ENCODE assay signal across 8 cellular contexts in the genomic region with DNA sequence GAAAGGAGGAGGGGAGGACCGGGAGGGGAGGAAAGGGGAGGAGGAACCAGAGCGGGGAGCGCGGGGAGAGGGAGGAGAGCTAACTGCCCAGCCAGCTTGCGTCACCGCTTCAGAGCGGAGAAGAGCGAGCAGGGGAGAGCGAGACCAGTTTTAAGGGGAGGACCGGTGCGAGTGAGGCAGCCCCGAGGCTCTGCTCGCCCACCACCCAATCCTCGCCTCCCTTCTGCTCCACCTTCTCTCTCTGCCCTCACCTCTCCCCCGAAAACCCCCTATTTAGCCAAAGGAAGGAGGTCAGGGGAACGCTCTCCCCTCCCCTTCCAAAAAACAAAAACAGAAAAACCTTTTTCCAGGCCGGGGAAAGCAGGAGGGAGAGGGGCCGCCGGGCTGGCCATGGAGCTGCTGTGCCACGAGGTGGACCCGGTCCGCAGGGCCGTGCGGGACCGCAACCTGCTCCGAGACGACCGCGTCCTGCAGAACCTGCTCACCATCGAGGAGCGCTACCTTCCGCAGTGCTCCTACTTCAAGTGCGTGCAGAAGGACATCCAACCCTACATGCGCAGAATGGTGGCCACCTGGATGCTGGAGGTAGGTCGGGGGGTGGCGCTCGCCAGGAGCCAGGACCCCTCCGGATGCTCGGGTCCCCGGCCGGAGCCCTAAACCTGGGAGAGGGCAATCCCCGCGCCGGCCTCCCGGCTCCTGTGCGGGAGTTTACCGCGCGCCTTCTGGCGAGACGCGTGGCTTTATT. TPM values are rescaled to one million over a fixed set of nuclear protein-coding genes. Genes with fewer than 3 reads are reported as not detected.
DNase-seq lines count a peak whose midpoint lies in the region; ATAC-seq, FAIRE-seq and TF ChIP-seq lines count a peak whose summit lies in the region.

Gene CCND2, plus strand, starts transcription at position 112 of the 745 bp plus-strand sequence. Its CDS starts 279 bp downstream, at position 391.

- TF ChIP-seq CTCF in A673 (conservative IDR thresholded peaks at IDR 0.05; ENCODE audit: low read depth, low read length), result no peak
- no peak for TF ChIP-seq CTCF in H1 (IDR thresholded peaks at IDR 0.05; ENCODE audit: control extremely low read depth in 1 of 3, insufficient read depth in 1 of 3, low read depth in 1 of 3, low read length in 3 of 3)
- TF ChIP-seq CTCF in lung (IDR thresholded peaks at IDR 0.05; ENCODE audit: control extremely low read depth, extremely low read depth), result no peak

- peaks cover 7 to 19% of the 10 kb centered on the region in 2 experiments for H4K20me1 ChIP-seq in H1 (replicated peaks in 1 of 2; ENCODE audit: control insufficient read depth in 1 of 2, insufficient read depth in 2 of 2, low read length in 2 of 2)

- H3K27me3 ChIP-seq in A673 (replicated peaks; ENCODE audit: insufficient read depth, low read depth, low read length, poor library complexity) (peaks cover 84% of the 10 kb centered on the region), H1 (replicated peaks in 1 of 4; ENCODE audit: control insufficient read depth in 3 of 4, extremely low read depth in 1 of 4, insufficient read depth in 3 of 4, low read length in 3 of 4) (peaks cover 2 to 27% (median 19%) of the 10 kb centered on the region in 4 experiments; a peak in 6 of 7 replicates), lung (ENCODE audit: control insufficient read depth, insufficient read depth) (no peaks in the 10 kb centered on the region)

- peak within 1 kb of the TSS; percentile 98 for H2BK20ac ChIP-seq in H1 (ENCODE audit: low read length)

- peaks cover 26% of the 10 kb centered on the region for H3K4me1 ChIP-seq in A673 (ENCODE audit: insufficient read depth, low read length, poor library complexity, severe bottlenecking)
- H3K4me1 ChIP-seq in H1 (replicated peaks in 1 of 4; ENCODE audit: control insufficient read depth in 3 of 4, insufficient read depth in 4 of 4, low read length in 3 of 4), result peaks cover 9 to 29% (median 14%) of the 10 kb centered on the region in 4 experiments
- H3K4me1 ChIP-seq in lung (ENCODE audit: control insufficient read depth in 2 of 2, insufficient read depth in 2 of 2, low read length in 2 of 2), result peaks cover 5 to 18% of the 10 kb centered on the region in 2 donors

- TF ChIP-seq EP300 in H1 (IDR thresholded peaks at IDR 0.05; ENCODE audit: borderline replicate concordance in 1 of 2, low read depth in 2 of 2, low read length in 2 of 2), result no peak; a peak in 1 of 3 replicates

- peak within 1 kb of the TSS; percentile 93 for H2AK5ac ChIP-seq in H1 (ENCODE audit: low read depth, low read length)

- peaks cover 34% of the 10 kb centered on the region for H3K23me2 ChIP-seq in H1 (ENCODE audit: low read depth, low read length)

- ATAC-seq in GM18867 (IDR thresholded peaks at IDR 0.05; ENCODE audit: unreplicated experiment) (peak; percentile 21), lung (ENCODE audit: insufficient read depth, low FRiP score) (peak; percentile 42)

- H3K18ac ChIP-seq in H1 (ENCODE audit: extremely low read depth, low read length), result peak within 1 kb of the TSS; percentile 97

- POLR2A ChIA-PET in A673 (lab: Charles Lee; ENCODE audit: low non-redundant PET), result no interaction called here
- POLR2A ChIA-PET in H1 (lab: Charles Lee; ENCODE audit: partially characterized antibody), result interaction anchor here (0.6 to 29.3 kb wide), 35 partner anchors 9 to 1362 kb away, joined by 3 to 531 read pairs (median 5); partner anchors contain the start of gene TIGAR

- H3K14ac ChIP-seq in H1 (ENCODE audit: insufficient read length), result peak within 1 kb of the TSS; percentile 87

- 4% methylated on average over 34 of the region's 52 CpGs; no CpG with 5 or more reads in 1 of the 2 experiments for WGBS in H1 (ENCODE audit: extremely low coverage in 1 of 2, insufficient coverage in 1 of 2, insufficient read length in 1 of 2, insufficient replicate concordance in 2 of 2, low coverage in 1 of 2, low lambda C conversion rate in 2 of 2, missing lambda C conversion rate in 1 of 2), 2 experiments
- 0 to 1% methylated on average over 43 to 52 of the region's 52 CpGs for WGBS in lung, 2 donors

- no peaks in the 10 kb centered on the region for H3K36me3 ChIP-seq in A673 (ENCODE audit: insufficient read depth, low read length, poor library complexity, severe bottlenecking)
- H3K36me3 ChIP-seq in H1 (ENCODE audit: control insufficient read depth in 2 of 4, insufficient read depth in 4 of 4, low read length in 3 of 4), result peaks cover 13 to 28% (median 21%) of the 10 kb centered on the region in 4 experiments
- H3K36me3 ChIP-seq in lung (ENCODE audit: control insufficient read depth in 2 of 2, insufficient read depth in 2 of 2, low read length in 2 of 2), result no peaks in the 10 kb centered on the region

- H3K23ac ChIP-seq in H1 (ENCODE audit: insufficient read length), result no peak within 1 kb of the TSS

- no TSS peak for BruUV-seq in A673 (replicated peaks; lab: Mats Ljungman, UMichigan)

- H2BK5ac ChIP-seq in H1 (ENCODE audit: low read depth, low read length), result peak within 1 kb of the TSS; percentile 98

- H2BK15ac ChIP-seq in H1 (ENCODE audit: low read length), result peak within 1 kb of the TSS; percentile 95; the same call in 1 of the 2 replicates

- H2AFZ ChIP-seq in H1 (ENCODE audit: low read length), result no peak within 1 kb of the TSS

- peak within 1 kb of the TSS; percentile 100 for H2BK12ac ChIP-seq in H1 (ENCODE audit: low read depth, low read length)

- TF ChIP-seq POLR2A in H1 (IDR thresholded peaks at IDR 0.05; ENCODE audit: control extremely low read depth in 1 of 2, low read depth in 2 of 2, low read length in 2 of 2), result peak; percentile 90 to 97

- peak within 1 kb of the TSS; percentile 81 to 87 (median 84) for H3K9ac ChIP-seq in H1 (replicated peaks in 1 of 4; ENCODE audit: extremely low read depth in 1 of 4, low read depth in 3 of 4, low read length in 3 of 4)

- CTCF ChIA-PET in A673 (lab: Charles Lee), result interaction anchor here (0.6 to 1.0 kb wide), 2 partner anchors 388 kb away, joined by 3 to 9 read pairs; no protein-coding TSS in a partner anchor
- CTCF ChIA-PET in H1 (lab: Charles Lee; ENCODE audit: partially characterized antibody), result interaction anchor here (0.8 to 6.7 kb wide), 5 partner anchors 158 to 388 kb away, joined by 3 to 41 read pairs (median 3); no protein-coding TSS in a partner anchor

- H3K4ac ChIP-seq in H1 (replicated peaks; ENCODE audit: insufficient read length, low read depth, low read length), result peak within 1 kb of the TSS; percentile 97

- peaks cover 7 to 50% of the 10 kb centered on the region in 2 experiments; a peak in 3 of 4 replicates for H3K79me2 ChIP-seq in H1 (ENCODE audit: control insufficient read depth in 1 of 2, insufficient read depth in 2 of 2, low read length in 2 of 2)

- DNase-seq in A673 (ENCODE audit: low spot score) (peak; percentile 59), LHCN-M2 (ENCODE audit: low read depth) (peak; percentile 93), H1 (ENCODE audit: low read depth in 1 of 2, low spot score in 2 of 2) (peak; percentile 81 to 84), lung (ENCODE audit: low spot score) (peak; percentile 85), DMS153 treated with DMSO at 0.1 percent for 48 hours (lab: John Stamatoyannopoulos, UW; ENCODE audit: unreplicated experiment) (no peak)
- peak; percentile 56 to 57 for DNase-seq in activated CD8-positive, alpha-beta memory T cell treated with anti-CD3 and anti-CD28 coated beads for 1 hour (ENCODE audit: extremely low read depth in 1 of 2, low read depth in 1 of 2)
- DNase-seq in stimulated activated CD4-positive, alpha-beta T cell treated with anti-CD3 and anti-CD28 coated beads, TNF-alpha, amount 100 ng/mL, for 24 hours (ENCODE audit: low read depth in 3 of 3), result peak; percentile 62 to 83 (median 72)

- peak within 1 kb of the TSS; percentile 91 for H4K5ac ChIP-seq in H1 (ENCODE audit: insufficient read length, low read depth, low read length)

- H3K27ac ChIP-seq in A673 (ENCODE audit: low read depth, low read length, poor library complexity, severe bottlenecking) (no peak within 1 kb of the TSS), H1 (ENCODE audit: low read depth, low read length) (peak within 1 kb of the TSS; percentile 74), lung (ENCODE audit: low read depth in 1 of 2, low read length in 1 of 2) (peak within 1 kb of the TSS; percentile 90 to 92)

- H3K4me3 ChIP-seq in A673 (ENCODE audit: low read depth, low read length, poor library complexity, severe bottlenecking) (peak within 1 kb of the TSS; percentile 20), H1 (ENCODE audit: extremely low read depth in 1 of 4, insufficient read depth in 2 of 4, low read depth in 3 of 4, low read length in 4 of 4) (peak within 1 kb of the TSS; percentile 90 to 97 (median 96)), lung (peak within 1 kb of the TSS; percentile 72)

- peak; percentile 65 for FAIRE-seq in H1 (lab: Jason Lieb, UNC)

- peak within 1 kb of the TSS; percentile 96 for H4K8ac ChIP-seq in H1 (ENCODE audit: extremely low read depth, insufficient read depth, low read length)

- intact Hi-C loops in A673 (cut with micrococcal nuclease; ENCODE audit: unreplicated experiment), result no loop called here

- peak within 1 kb of the TSS; percentile 93 to 99 for H3K4me2 ChIP-seq in H1 (ENCODE audit: insufficient read depth in 1 of 2, low read depth in 2 of 2, low read length in 2 of 2)

- H2BK120ac ChIP-seq in H1 (replicated peaks; ENCODE audit: low read depth, low read length), result peak within 1 kb of the TSS; percentile 79

- H3K9me3 ChIP-seq in A673 (ENCODE audit: low read depth, low read length, poor library complexity, severe bottlenecking) (no peaks in the 10 kb centered on the region), H1 (ENCODE audit: insufficient read depth in 2 of 2, low read depth in 1 of 2, low read length in 1 of 2) (no peaks in the 10 kb centered on the region), lung (ENCODE audit: control insufficient read depth in 2 of 2, insufficient read depth in 1 of 2, low read length in 1 of 2) (no peaks in the 10 kb centered on the region)

- peaks cover 5% of the 10 kb centered on the region; the same call in 1 of the 2 replicates for H3K79me1 ChIP-seq in H1 (ENCODE audit: low read depth, low read length)

- no peak for TF ChIP-seq RAD21 in H1 (IDR thresholded peaks at IDR 0.05 in 1 of 2, conservative IDR thresholded peaks at IDR 0.05 in 1 of 2; ENCODE audit: low read depth in 2 of 2, low read length in 2 of 2)

- H3K56ac ChIP-seq in H1 (replicated peaks; ENCODE audit: insufficient read length, low read depth, low read length), result peak within 1 kb of the TSS; percentile 96

- peak within 1 kb of the TSS; percentile 99 for H4K91ac ChIP-seq in H1 (replicated peaks; ENCODE audit: insufficient read length, low read length)

RNA-seq across cellular contexts. Expression of gene CCND2, which starts in this region (rescaled TPM):
- 2.0 and 2.6 TPM in 2 replicates for total RNA-seq in A673 (2021)
- total RNA-seq in LHCN-M2 (2014; rRNA removed), result 109 and 133 TPM in 2 replicates
- polyA plus RNA-seq in LHCN-M2 (2012), result 22.7 TPM
- total RNA-seq in H1 (2021; fragmentation: NEBNext Ultra II Directional; extraction: Animal tissue kit (Norgen Biotek cat#: 25700)), result 217 and 223 TPM in 2 replicates
- 35.7 and 41.7 TPM in 2 replicates for polyA plus RNA-seq in H1 (2011; rRNA removed)
- 47.1 TPM for polyA plus RNA-seq in H1 (2011; cell fraction: cytosol; rRNA removed)
- polyA plus RNA-seq in H1 (2011; cell fraction: nucleus; rRNA removed), result 39.0 TPM
- polyA plus RNA-seq in H1 (2012, experiment 1 of 2), result 42.0 to 64.8 TPM (median 44.2 TPM) in 4 replicates
- 17.1 TPM for polyA plus RNA-seq in H1 (2012, experiment 2 of 2)
- polyA plus RNA-seq in H1 (2013, experiment 1 of 2), result 75.1 TPM
- 72.0 TPM for polyA plus RNA-seq in H1 (2013, experiment 2 of 2)
- 229 and 269 TPM in 2 replicates for polyA minus RNA-seq in H1 (2011; rRNA and poly(A)+ RNA removed)
- polyA minus RNA-seq in H1 (2011; cell fraction: cytosol; rRNA and poly(A)+ RNA removed), result 132 TPM
- 91.3 TPM for polyA minus RNA-seq in H1 (2011; cell fraction: nucleus; rRNA and poly(A)+ RNA removed)
- total RNA-seq in lung, result 100 to 1,000 TPM in 1 of 2 donors, 10 to 100 TPM in 1; 93.9 to 113 TPM
- polyA plus RNA-seq in lung, result 1 to 10 TPM; 6.1 to 9.5 TPM

Comparison
In these comparisons a context has a peak if more than half of its experiments do, and no peak if none do; other contexts are left out.
1. RNA of gene CCND2 (total RNA-seq): 217 to 223 TPM in H1, 109 to 133 TPM in LHCN-M2 and 93.9 to 113 TPM in lung; 2.0 to 2.6 TPM in A673; every median in the first group is over 10 times any median in the second.
2. H3K4me3 ChIP-seq: peak in every context shown above with its lines; median percentile 96 in H1; 72 in lung; 20 in A673.